ENCODE assay signal across 7 cellular contexts in genomic region chr20:36886859-36887778, GRCh38. TPM values are rescaled to one million over a fixed set of nuclear protein-coding genes. Genes with fewer than 3 reads are reported as not detected.
DNase-seq lines count a peak whose midpoint lies in the region; ATAC-seq, FAIRE-seq and TF ChIP-seq lines count a peak whose summit lies in the region.

No MANE protein-coding gene starts in this region.

- peaks cover 6% of the 10 kb centered on the region for H3K4me1 Mint-ChIP-seq in activated T-helper 2 cell treated with anti-CD3 and anti-CD28 coated beads, Interferon-gamma antibody, Interleukin-2, Interleukin-4, amounts not matched to agents 10 μg/mL and 5 μg/mL and 100 μg/mL, durations not matched to agents 14 hours and 24 hours and 36 hours (ENCODE audit: low read depth)
- H3K4me1 Mint-ChIP-seq in neural crest cell: peaks cover 18% of the 10 kb centered on the region

- no peak overlapping the region for H3K4me3 ChIP-seq in fibroblast of villous mesenchyme (ENCODE audit: low read depth, low read length)

- no peak overlapping the region for H3K4me3 Mint-ChIP-seq in activated T-helper 2 cell treated with anti-CD3 and anti-CD28 coated beads, Interferon-gamma antibody, Interleukin-2, Interleukin-4, amounts not matched to agents 10 μg/mL and 5 μg/mL and 100 μg/mL, durations not matched to agents 14 hours and 24 hours and 36 hours (ENCODE audit: low read depth)
- no peak overlapping the region for H3K4me3 Mint-ChIP-seq in neural crest cell

- DNase-seq in GM18507 (ENCODE audit: extremely low spot score, insufficient read length, low read depth) (peak; percentile 64), LoVo (ENCODE audit: low spot score) (peak; percentile 80), RPMI8226 (peak; percentile 85), fibroblast of villous mesenchyme (ENCODE audit: low read depth) (peak; percentile 76), neural crest cell (ENCODE audit: low read depth, low spot score) (peak; percentile 95)
- DNase-seq in activated T-helper 2 cell treated with anti-CD3 and anti-CD28 coated beads, Interferon-gamma antibody, Interleukin-2, Interleukin-4, amounts not matched to agents 10 μg/mL and 5 μg/mL and 100 μg/mL, durations not matched to agents 14 hours and 24 hours and 36 hours (ENCODE audit: low spot score): peak; percentile 70
- DNase-seq in stimulated activated naive CD8-positive, alpha-beta T cell treated with anti-CD3 and anti-CD28 coated beads, Interleukin-15, Interleukin-2, amounts not matched to agents 100 U/mL and 50 U/mL, for 24 hours: peak; percentile 90

- TF ChIP-seq CTCF in fibroblast of villous mesenchyme (IDR thresholded peaks at IDR 0.05; ENCODE audit: insufficient read depth, low read depth, low read length) (peak; percentile 98), neural crest cell (conservative IDR thresholded peaks at IDR 0.05) (peak; percentile 95)

- peak; percentile 91 for ATAC-seq in stimulated activated naive CD8-positive, alpha-beta T cell treated with anti-CD3 and anti-CD28 coated beads, Interleukin-15, Interleukin-2, amounts not matched to agents 100 U/mL and 50 U/mL, for 24 hours

- no peaks in the 10 kb centered on the region for H3K27me3 Mint-ChIP-seq in activated T-helper 2 cell treated with anti-CD3 and anti-CD28 coated beads, Interferon-gamma antibody, Interleukin-2, Interleukin-4, amounts not matched to agents 10 μg/mL and 5 μg/mL and 100 μg/mL, durations not matched to agents 14 hours and 24 hours and 36 hours (ENCODE audit: low read depth)
- H3K27me3 Mint-ChIP-seq in neural crest cell (ENCODE audit: low read depth): peaks cover 3% of the 10 kb centered on the region

- intact Hi-C loops in activated T-helper 2 cell treated with anti-CD3 and anti-CD28 coated beads, Interferon-gamma antibody, Interleukin-2, Interleukin-4, amounts not matched to agents 10 μg/mL and 5 μg/mL and 100 μg/mL, durations not matched to agents 14 hours and 24 hours and 36 hours (cut with micrococcal nuclease): loop anchor here (2.0 kb wide), 1 partner anchor 78 kb away; no protein-coding TSS in a partner anchor

- peaks cover 19% of the 10 kb centered on the region for H3K36me3 Mint-ChIP-seq in activated T-helper 2 cell treated with anti-CD3 and anti-CD28 coated beads, Interferon-gamma antibody, Interleukin-2, Interleukin-4, amounts not matched to agents 10 μg/mL and 5 μg/mL and 100 μg/mL, durations not matched to agents 14 hours and 24 hours and 36 hours (ENCODE audit: low read depth)
- no peaks in the 10 kb centered on the region for H3K36me3 Mint-ChIP-seq in neural crest cell (ENCODE audit: low read depth)

- FAIRE-seq in GM18507 (lab: Jason Lieb, UNC): peak; percentile 87

- H3K27ac Mint-ChIP-seq in activated T-helper 2 cell treated with anti-CD3 and anti-CD28 coated beads, Interferon-gamma antibody, Interleukin-2, Interleukin-4, amounts not matched to agents 10 μg/mL and 5 μg/mL and 100 μg/mL, durations not matched to agents 14 hours and 24 hours and 36 hours: peak overlapping the region; percentile 2
- no peak overlapping the region for H3K27ac Mint-ChIP-seq in neural crest cell (ENCODE audit: unreplicated experiment)

- no peaks in the 10 kb centered on the region for H3K9me3 Mint-ChIP-seq in activated T-helper 2 cell treated with anti-CD3 and anti-CD28 coated beads, Interferon-gamma antibody, Interleukin-2, Interleukin-4, amounts not matched to agents 10 μg/mL and 5 μg/mL and 100 μg/mL, durations not matched to agents 14 hours and 24 hours and 36 hours
- H3K9me3 Mint-ChIP-seq in neural crest cell: no peaks in the 10 kb centered on the region

RNA-seq across cellular contexts. Expression of gene TLDC2, which starts 11.2 kb away (rescaled TPM):
- total RNA-seq in activated T-helper 2 cell treated with anti-CD3 and anti-CD28 coated beads, Interferon-gamma antibody, Interleukin-2, Interleukin-4, amounts not matched to agents 10 μg/mL and 5 μg/mL and 100 μg/mL, durations not matched to agents 14 hours and 24 hours and 36 hours: not detected in 2 replicates
- total RNA-seq in fibroblast of villous mesenchyme (0.32 TPM in 1 of 2 replicates, not detected in the other), neural crest cell (not detected in 2 replicates)
